Comparison of ENCODE assay signal across 21 cellular contexts in the genomic region with DNA sequence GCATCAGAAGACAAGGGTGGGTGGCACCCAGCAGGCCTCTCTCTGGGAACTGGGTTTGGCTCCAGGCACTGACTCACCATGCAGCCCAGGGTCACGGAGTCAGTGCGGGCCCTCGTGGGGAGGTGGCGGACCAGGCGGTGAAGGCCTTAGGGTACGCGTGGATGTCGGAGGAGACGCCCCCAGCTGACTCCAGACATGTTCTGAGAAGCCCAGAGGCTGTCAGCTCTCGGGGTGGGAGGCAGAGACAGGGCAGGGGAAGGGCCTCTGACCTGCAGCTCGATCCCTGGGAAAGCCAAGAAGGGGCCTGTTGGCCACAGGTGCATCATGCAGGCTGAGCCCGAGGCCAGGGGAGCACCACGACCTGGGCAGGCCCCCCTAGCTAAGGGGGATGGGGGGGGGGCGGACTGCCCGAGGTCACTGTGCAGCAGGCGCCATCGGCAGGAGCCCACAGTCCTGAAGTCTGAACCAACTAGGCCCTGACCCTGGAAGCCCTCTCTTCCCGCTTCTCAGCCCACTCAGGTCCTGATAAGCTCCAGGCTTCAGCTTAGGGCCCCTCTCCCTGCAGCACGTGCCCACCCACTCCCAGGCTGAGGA. TPM values are rescaled to one million over a fixed set of nuclear protein-coding genes. Genes with fewer than 3 reads are reported as not detected.
DNase-seq lines count a peak whose midpoint lies in the region; ATAC-seq and TF ChIP-seq lines count a peak whose summit lies in the region.
"Had no signal": no experiment of that assay in that cellular context is flagged by ENCODE, and none has a peak within 500 bp of the region (broad histone marks: within the 10 kb centered on the region; RNA-seq: fewer than 3 reads in every experiment).

No MANE protein-coding gene starts in this region.

- peak overlapping the region; percentile 6 for H4K8ac ChIP-seq in neuronal stem cell (ENCODE audit: low read depth, low read length)

- DNase-seq in Right ventricle myocardium superior = no peak
- no peak for DNase-seq in right atrium auricular region (ENCODE audit: low spot score)
- DNase-seq in esophagus muscularis mucosa (ENCODE audit: extremely low spot score) = no peak
- no peak for DNase-seq in neuronal stem cell (ENCODE audit: low spot score)
- peak in 1 of 2 donors; percentile 90 for DNase-seq in tibial artery
- no peak for DNase-seq in CD4-positive, alpha-beta memory T cell
- no peak for DNase-seq in NCI-H2081 treated with DMSO at 0.1 percent for 48 hours (lab: John Stamatoyannopoulos, UW)
- DNase-seq in activated T-cell treated with anti-CD3 and anti-CD28 coated beads, Interleukin-2, amount 50 U/mL, for 1 hour = no peak
- DNase-seq: 8988T, EL, GF-D8, GOT3, HCEC 1CT, Karpas-422, MV-4-11, NCI-H1105 treated with DMSO at 0.1 percent for 48 hours, NCI-H2081, NCI-H2171 treated with DMSO at 0.1 percent for 48 hours, NCI-H526, OCI-M1 had no signal

- no peak overlapping the region for H3K4me3 ChIP-seq in right atrium auricular region
- H3K4me3 ChIP-seq in esophagus muscularis mucosa = no peak overlapping the region
- no peak overlapping the region for H3K4me3 ChIP-seq in neuronal stem cell (ENCODE audit: low read length in 2 of 2)
- no peak overlapping the region for H3K4me3 ChIP-seq in tibial artery
- no peak overlapping the region for H3K4me3 ChIP-seq in CD4-positive, alpha-beta memory T cell (ENCODE audit: low read length in 2 of 2)

- H4K91ac ChIP-seq in neuronal stem cell (ENCODE audit: low read depth, low read length, poor library complexity) = peak overlapping the region; percentile 53

- H3K4me1 Mint-ChIP-seq in CD4-positive, alpha-beta memory T cell = peaks cover 0 to 3% (median 1%) of the 10 kb centered on the region in 4 donors
- H3K4me1 Mint-ChIP-seq: IgD-negative memory B cell had no signal

- no peak for TF ChIP-seq EP300 in esophagus muscularis mucosa (IDR thresholded peaks at IDR 0.05)

- H3K4ac ChIP-seq in neuronal stem cell (ENCODE audit: low read length) = peak overlapping the region; percentile 53

- H3K18ac ChIP-seq in neuronal stem cell (ENCODE audit: low read length) = peak overlapping the region; percentile 87

- peak overlapping the region; percentile 33 for H2BK15ac ChIP-seq in neuronal stem cell (ENCODE audit: low read length)

- CTCF ChIA-PET in CD4-positive, alpha-beta memory T cell (lab: Charles Lee; ENCODE audit: partially characterized antibody) = no interaction called here

- peak overlapping the region; percentile 75 for H2AK5ac ChIP-seq in neuronal stem cell (ENCODE audit: low read depth, low read length)

- peaks cover 54% of the 10 kb centered on the region for H3K36me3 ChIP-seq in right atrium auricular region
- peaks cover 36 to 88% (median 71%) of the 10 kb centered on the region in 4 donors for H3K36me3 ChIP-seq in esophagus muscularis mucosa
- peaks cover 4 to 5% of the 10 kb centered on the region in 2 donors for H3K36me3 ChIP-seq in neuronal stem cell (replicated peaks in 1 of 2; ENCODE audit: control insufficient read depth in 2 of 2, insufficient read depth in 2 of 2, low read length in 2 of 2)
- peaks cover 49 to 100% (median 67%) of the 10 kb centered on the region in 3 donors for H3K36me3 ChIP-seq in tibial artery
- H3K36me3 ChIP-seq in CD4-positive, alpha-beta memory T cell (ENCODE audit: insufficient read depth, low read length) = peaks cover 11% of the 10 kb centered on the region

- H3K27me3 ChIP-seq in right atrium auricular region (no peaks in the 10 kb centered on the region), esophagus muscularis mucosa (no peaks in the 10 kb centered on the region), neuronal stem cell (ENCODE audit: control insufficient read depth in 3 of 3, insufficient read depth in 3 of 3, low read depth in 1 of 3, low read length in 3 of 3) (no peaks in the 10 kb centered on the region), tibial artery (no peaks in the 10 kb centered on the region)
- H3K27me3 ChIP-seq in CD4-positive, alpha-beta memory T cell (ENCODE audit: insufficient read depth, low read length) = no peaks in the 10 kb centered on the region

- H3K9me3 Mint-ChIP-seq in CD4-positive, alpha-beta memory T cell = peaks cover 0 to 2% (median 0%) of the 10 kb centered on the region in 8 donors
- H3K9me3 Mint-ChIP-seq: IgD-negative memory B cell had no signal

- peak; percentile 24 for ATAC-seq in Right ventricle myocardium superior (ENCODE audit: poor library complexity)

- intact Hi-C loops in Right ventricle myocardium superior (cut with DNase I) = no loop called here
- intact Hi-C loops in esophagus muscularis mucosa (cut with DNase I) = no loop called here
- intact Hi-C loops in tibial artery (cut with DNase I; ENCODE audit: low total_unique reads) = no loop called here
- intact Hi-C loops in CD4-positive, alpha-beta memory T cell (cut with micrococcal nuclease) = no loop called here

- H2BK120ac ChIP-seq in neuronal stem cell (ENCODE audit: low read depth, low read length) = no peak overlapping the region

- H3K4me3 Mint-ChIP-seq in CD4-positive, alpha-beta memory T cell = no peak overlapping the region
- H3K4me3 Mint-ChIP-seq: IgD-negative memory B cell had no signal

- peak overlapping the region; percentile 89 for H3K14ac ChIP-seq in neuronal stem cell (ENCODE audit: low read length)

- H2BK12ac ChIP-seq in neuronal stem cell (ENCODE audit: low read length) = no peak overlapping the region

- POLR2A ChIA-PET in CD4-positive, alpha-beta memory T cell (lab: Charles Lee; ENCODE audit: partially characterized antibody) = no interaction called here

- H3K79me1 ChIP-seq in neuronal stem cell (ENCODE audit: low read depth, low read length) = peaks cover 4% of the 10 kb centered on the region

- no peak overlapping the region for H3K27ac ChIP-seq in right atrium auricular region
- peak overlapping the region; percentile 56 to 64 (median 62) for H3K27ac ChIP-seq in esophagus muscularis mucosa (replicated peaks in 1 of 4)
- H3K27ac ChIP-seq in neuronal stem cell (replicated peaks; ENCODE audit: low read length) = no peak overlapping the region
- peak overlapping the region; percentile 74 to 78 for H3K27ac ChIP-seq in tibial artery
- no peak overlapping the region for H3K27ac ChIP-seq in CD4-positive, alpha-beta memory T cell (ENCODE audit: low read depth, low read length)

- no peak for TF ChIP-seq CTCF in right atrium auricular region (IDR thresholded peaks at IDR 0.05)
- no peak for TF ChIP-seq CTCF in esophagus muscularis mucosa (IDR thresholded peaks at IDR 0.05)
- TF ChIP-seq CTCF in tibial artery (IDR thresholded peaks at IDR 0.05) = no peak

- H2AFZ ChIP-seq in neuronal stem cell (ENCODE audit: low read length) = no peak overlapping the region

- peaks cover 22 to 24% of the 10 kb centered on the region in 2 donors for H3K36me3 Mint-ChIP-seq in CD4-positive, alpha-beta memory T cell

- 91% methylated on average over 7 of the region's 19 CpGs for WGBS in esophagus muscularis mucosa
- WGBS in neuronal stem cell (ENCODE audit: extremely low coverage in 2 of 2, insufficient read length in 2 of 2, insufficient replicate concordance in 1 of 2), 2 donors = no CpG with 5 or more reads among the region's 19 CpGs

- peak overlapping the region; percentile 65 for H3K23ac ChIP-seq in neuronal stem cell (ENCODE audit: low read depth, low read length, poor library complexity)

- no peak for TF ChIP-seq POLR2A in esophagus muscularis mucosa (IDR thresholded peaks at IDR 0.05; ENCODE audit: low read depth)

- H3K4me2 ChIP-seq in neuronal stem cell (ENCODE audit: insufficient read depth, low read length, poor library complexity, severe bottlenecking) = no peak overlapping the region

- H3K27me3 Mint-ChIP-seq in CD4-positive, alpha-beta memory T cell = no peaks in the 10 kb centered on the region
- H3K27me3 Mint-ChIP-seq: IgD-negative memory B cell had no signal

- H3K9me3 ChIP-seq in right atrium auricular region = no peaks in the 10 kb centered on the region
- H3K9me3 ChIP-seq in esophagus muscularis mucosa = no peaks in the 10 kb centered on the region
- peaks cover 4 to 5% of the 10 kb centered on the region in 2 donors for H3K9me3 ChIP-seq in neuronal stem cell (replicated peaks in 1 of 2; ENCODE audit: control insufficient read depth in 2 of 2, insufficient read depth in 1 of 2, low read depth in 1 of 2, low read length in 2 of 2)
- no peaks in the 10 kb centered on the region for H3K9me3 ChIP-seq in tibial artery
- no peaks in the 10 kb centered on the region for H3K9me3 ChIP-seq in CD4-positive, alpha-beta memory T cell (ENCODE audit: control insufficient read depth in 1 of 2, low read length in 2 of 2)

- no peak overlapping the region for H3K27ac Mint-ChIP-seq in CD4-positive, alpha-beta memory T cell
- H3K27ac Mint-ChIP-seq: IgD-negative memory B cell had no signal

- H2BK5ac ChIP-seq in neuronal stem cell (ENCODE audit: low read length) = peak overlapping the region; percentile 75

- H3K9ac ChIP-seq in neuronal stem cell (ENCODE audit: low read depth, low read length, poor library complexity) = no peak overlapping the region

- H3K4me1 ChIP-seq in right atrium auricular region (peaks cover 0 to 14% of the 10 kb centered on the region in 2 donors), esophagus muscularis mucosa (peaks cover 0 to 30% (median 20%) of the 10 kb centered on the region in 4 donors), neuronal stem cell (ENCODE audit: control insufficient read depth in 2 of 2, insufficient read depth in 1 of 2, low read depth in 1 of 2, low read length in 2 of 2) (peaks cover 0 to 11% of the 10 kb centered on the region in 2 donors), tibial artery (peaks cover 0 to 43% (median 14%) of the 10 kb centered on the region in 4 donors)
- H3K4me1 ChIP-seq in CD4-positive, alpha-beta memory T cell (ENCODE audit: insufficient read depth, low read length) = no peaks in the 10 kb centered on the region

RNA-seq across cellular contexts. Expression of gene MOB2, which starts 18.0 kb away (rescaled TPM):
- total RNA-seq in Right ventricle myocardium superior (46.1 TPM), right atrium auricular region (10 to 100 TPM; 22.0 to 27.9 TPM), esophagus muscularis mucosa (100 to 1,000 TPM in 2 of 4 donors, 10 to 100 TPM in 2; 66.6 to 115 (median 89.5) TPM)
- 11.1 TPM for polyA plus RNA-seq in neuronal stem cell (2013, experiment 1 of 2)
- 11.5 TPM for polyA plus RNA-seq in neuronal stem cell (2013, experiment 2 of 2)
- 10 to 100 TPM; 73.1 to 74.1 TPM for total RNA-seq in CD4-positive, alpha-beta memory T cell
- polyA plus RNA-seq in CD4-positive, alpha-beta memory T cell = 10 to 100 TPM; 48.8 to 67.0 TPM

Comparison
In these comparisons a context has a peak if more than half of its experiments do, and no peak if none do; other contexts are left out.
1. H3K27ac ChIP-seq: peak in esophagus muscularis mucosa (4 of 4) and tibial artery (2 of 2); none in right atrium auricular region (0 of 2), neuronal stem cell (single experiment) and CD4-positive, alpha-beta memory T cell (single experiment).